22 cellular contexts compared by ENCODE assay signal in genomic region chr3:46222435-46223161, GRCh38. TPM values are rescaled to one million over a fixed set of nuclear protein-coding genes. Genes with fewer than 3 reads are reported as not detected.
DNase-seq lines count a peak whose midpoint lies in the region; ATAC-seq and TF ChIP-seq lines count a peak whose summit lies in the region.
"Had no signal": no experiment of that assay in that cellular context is flagged by ENCODE, and none has a peak within 500 bp of the region (broad histone marks: within the 10 kb centered on the region; RNA-seq: fewer than 3 reads in every experiment).

No MANE protein-coding gene starts in this region.

- no peak for TF ChIP-seq POLR2A in spleen (IDR thresholded peaks at IDR 0.05)

- intact Hi-C loops in spleen (cut with DNase I; ENCODE audit: low total_unique reads) = no loop called here

- no peaks in the 10 kb centered on the region for H3K36me3 ChIP-seq in spleen
- H3K36me3 ChIP-seq: thoracic aorta had no signal

- H3K27me3 ChIP-seq in spleen (replicated peaks in 1 of 7) = no peaks in the 10 kb centered on the region

- in situ Hi-C loops in KBM-7 (cut with MboI; ENCODE audit: low pct_unique_long_range_greater_than_20kb, low sequenced_read_pairs) = no loop called here

- 36 to 53% (median 46%) methylated on average over 7 of the region's 7 CpGs for WGBS in spleen, 5 donors

- H3K4me1 ChIP-seq in spleen = peaks cover 9 to 40% (median 30%) of the 10 kb centered on the region in 6 donors

- TF ChIP-seq CTCF in epithelial cell of esophagus (IDR thresholded peaks at IDR 0.05; ENCODE audit: insufficient read depth, low read depth, low read length, missing control alignments) (no peak), spleen (IDR thresholded peaks at IDR 0.05 in 8 of 11, conservative IDR thresholded peaks at IDR 0.05 in 3 of 11) (no peak)

- ATAC-seq in GM21423 (IDR thresholded peaks at IDR 0.05; ENCODE audit: unreplicated experiment) = no peak
- ATAC-seq: activated T-cell treated with anti-CD3 and anti-CD28 coated beads, Interleukin-2, amount 50 U/mL, for 72 hours; Panc1 had no signal

- peak overlapping the region in 6 of 8 donors; percentile 22 to 82 (median 64) for H3K27ac ChIP-seq in spleen

- peaks cover 0 to 18% (median 9%) of the 10 kb centered on the region in 8 donors for H3K9me3 ChIP-seq in spleen
- H3K9me3 ChIP-seq: thoracic aorta had no signal

- DNase-seq in KBM-7 = peak; percentile 85
- DNase-seq in OCI-M1 (lab: John Stamatoyannopoulos, UW) = peak; percentile 70
- peak; percentile 18 for DNase-seq in epithelial cell of esophagus (ENCODE audit: low read depth)
- no peak for DNase-seq in spleen
- DNase-seq in NCI-H2196 (lab: John Stamatoyannopoulos, UW; ENCODE audit: unreplicated experiment) = no peak
- no peak for DNase-seq in activated T-cell treated with anti-CD3 and anti-CD28 coated beads, Interleukin-2, amount 50 U/mL, for 1 hour
- DNase-seq: activated CD4-positive, alpha-beta T cell treated with anti-CD3 and anti-CD28 coated beads, Interleukin-2, amount 50 U/mL, for 1 hour; activated T-cell treated with anti-CD3 and anti-CD28 coated beads, Interleukin-2, amount 50 U/mL, for 72 hours; CD4-positive, alpha-beta T cell; glutamatergic neuron; NCI-H1105; NCI-H226; stimulated activated CD4-positive, alpha-beta T cell treated with anti-CD3 and anti-CD28 coated beads, Interleukin-15, amount 100 ng/mL, for 24 hours; T-helper 2 cell had no signal

- no peak overlapping the region for H3K4me3 ChIP-seq in epithelial cell of esophagus (ENCODE audit: low read length)
- peak overlapping the region in 1 of 8 donors; percentile 20 for H3K4me3 ChIP-seq in spleen
- H3K4me3 ChIP-seq: thoracic aorta had no signal

RNA-seq across cellular contexts. Expression of gene CCR1, which starts 14.5 kb away (rescaled TPM):
- 10 to 100 TPM; 52.6 to 94.5 (median 58.1) TPM for total RNA-seq in spleen
- polyA plus RNA-seq in spleen = 10 to 100 TPM in 1 of 3 donors, 1 to 10 TPM in 2; 8.8 to 11.4 (median 9.7) TPM
- total RNA-seq: Daoy, HT-29 had no signal
- polyA plus RNA-seq: keratinocyte had no signal

RNA-seq across cellular contexts. Expression of gene CCR3, which starts 19.7 kb away (rescaled TPM):
- total RNA-seq in spleen = 1 to 10 TPM in 3 of 7 donors, under 1 TPM in 4; 0.52 to 1.7 (median 0.60) TPM
- polyA plus RNA-seq in spleen = under 1 TPM; 0.10 to 0.28 (median 0.17) TPM
- total RNA-seq: activated T-cell treated with anti-CD3 and anti-CD28 coated beads, Interleukin-2, amount 50 U/mL, for 72 hours; CD4-positive, alpha-beta T cell; Daoy; HT-29; mucosa of gallbladder; progenitor cell of endocrine pancreas; thoracic aorta had no signal

Comparison
In these comparisons a context has a peak if more than half of its experiments do, and no peak if none do; other contexts are left out.
1. DNase-seq: peak in KBM-7 (single experiment), OCI-M1 (single experiment) and epithelial cell of esophagus (single experiment); none in spleen (single experiment), NCI-H2196 (single experiment) and activated T-cell treated with anti-CD3 and anti-CD28 coated beads, Interleukin-2, amount 50 U/mL, for 1 hour (single experiment).